Comparison of ENCODE assay signal across 14 cellular contexts in the genomic region with DNA sequence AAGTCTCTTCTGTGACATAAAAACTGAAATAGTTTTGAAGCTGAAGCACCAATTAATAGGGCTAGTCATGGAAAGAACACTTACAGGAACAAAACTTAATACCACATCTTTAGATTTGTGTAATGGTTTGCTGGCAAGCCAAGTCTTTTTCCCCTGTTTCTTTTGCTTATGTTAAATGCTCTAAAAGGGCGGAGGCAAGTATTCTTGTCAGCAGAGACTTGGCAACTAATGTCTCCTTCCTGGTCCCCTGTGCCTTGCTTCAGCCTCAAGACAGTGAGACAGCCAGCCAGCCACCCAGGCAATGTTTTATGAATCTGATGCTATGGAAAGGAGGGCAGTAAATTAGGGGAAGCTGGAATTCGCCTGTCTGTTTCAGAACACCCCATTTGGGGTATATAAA. TPM values are rescaled to one million over a fixed set of nuclear protein-coding genes. Genes with fewer than 3 reads are reported as not detected.
A peak's percentile ranks its signal among the peaks of the same experiment; 100 is the strongest.
DNase-seq lines count a peak whose midpoint lies in the region; ATAC-seq and TF ChIP-seq lines count a peak whose summit lies in the region.
"Had no signal": no experiment of that assay in that cellular context is flagged by ENCODE, and none has a peak within 500 bp of the region (broad histone marks: within the 10 kb centered on the region; RNA-seq: fewer than 3 reads in every experiment).

No MANE protein-coding gene starts in this region.

- H3K27ac ChIP-seq in lower lobe of right lung, result no peak overlapping the region
- no peak overlapping the region for H3K27ac ChIP-seq in upper lobe of right lung
- no peak overlapping the region for H3K27ac ChIP-seq in mammary epithelial cell (ENCODE audit: insufficient read depth, low read depth, low read length)
- H3K27ac ChIP-seq: BLaER1 treated with 17β-estradiol and CSF1 and Interleukin-3, amounts not matched to agents 10 nM and 100 nM had no signal

- DNase-seq in adipocyte (ENCODE audit: low read depth), result peak; percentile 39
- peak; percentile 13 for DNase-seq in fibroblast of peridontal ligament (ENCODE audit: extremely low read depth)
- DNase-seq in lower lobe of right lung, result no peak
- no peak for DNase-seq in upper lobe of right lung
- DNase-seq in mammary epithelial cell, result no peak
- no peak for DNase-seq in DMS53 treated with DMSO at 0.1 percent for 48 hours (lab: John Stamatoyannopoulos, UW; ENCODE audit: unreplicated experiment)
- DNase-seq: CD4-positive, CD25-positive, alpha-beta regulatory T cell; DMS53; H7 had no signal

- CTCF ChIA-PET in mammary epithelial cell (lab: Charles Lee; ENCODE audit: low non-redundant PET), result no interaction called here

- WGBS in mammary epithelial cell (ENCODE audit: low coverage, missing lambda C conversion rate), result 58% methylated on average over 2 of the region's 2 CpGs

- H3K9me3 ChIP-seq in adipocyte (ENCODE audit: control insufficient read depth, low read length), result no peaks in the 10 kb centered on the region
- H3K9me3 ChIP-seq in lower lobe of right lung, result no peaks in the 10 kb centered on the region
- no peaks in the 10 kb centered on the region for H3K9me3 ChIP-seq in upper lobe of right lung
- H3K9me3 ChIP-seq in mammary epithelial cell (replicated peaks; ENCODE audit: insufficient read depth, low read length), result no peaks in the 10 kb centered on the region
- H3K9me3 ChIP-seq: BLaER1 treated with 17β-estradiol and CSF1 and Interleukin-3, amounts not matched to agents 10 nM and 100 nM had no signal

- H3K4me3 ChIP-seq in adipocyte (ENCODE audit: low read length) (no peak overlapping the region), lower lobe of right lung (no peak overlapping the region), upper lobe of right lung (no peak overlapping the region), mammary epithelial cell (replicated peaks in 1 of 3; ENCODE audit: insufficient read depth in 1 of 3, low read depth in 2 of 3, low read length in 3 of 3) (no peak overlapping the region)
- H3K4me3 ChIP-seq: BLaER1 treated with 17β-estradiol and CSF1 and Interleukin-3, amounts not matched to agents 10 nM and 100 nM; GM12878; GM23338 had no signal

- peak overlapping the region; percentile 48 for H3K9ac ChIP-seq in adipocyte (ENCODE audit: low read length)
- H3K9ac ChIP-seq in mammary epithelial cell (ENCODE audit: insufficient read depth, low read length), result no peak overlapping the region
- H3K9ac ChIP-seq: BLaER1 treated with 17β-estradiol and CSF1 and Interleukin-3, amounts not matched to agents 10 nM and 100 nM had no signal

- no TSS peak for BruUV-seq in mammary epithelial cell (replicated peaks; lab: Mats Ljungman, UMichigan)

- peak; percentile 60 to 76 for ATAC-seq in lower lobe of right lung
- ATAC-seq in upper lobe of right lung, result peak; percentile 27
- no peak for ATAC-seq in HG03095 (IDR thresholded peaks at IDR 0.05; ENCODE audit: unreplicated experiment)
- ATAC-seq in HG02571 (IDR thresholded peaks at IDR 0.05; ENCODE audit: unreplicated experiment), result no peak
- ATAC-seq: GM12878 had no signal

- peaks cover 7% of the 10 kb centered on the region for H3K36me3 ChIP-seq in adipocyte (ENCODE audit: control insufficient read depth, insufficient read depth, low read length, severe bottlenecking)
- H3K36me3 ChIP-seq in lower lobe of right lung, result no peaks in the 10 kb centered on the region
- no peaks in the 10 kb centered on the region for H3K36me3 ChIP-seq in upper lobe of right lung
- H3K36me3 ChIP-seq in mammary epithelial cell (ENCODE audit: insufficient read depth, low read length), result no peaks in the 10 kb centered on the region
- H3K36me3 ChIP-seq: BLaER1 treated with 17β-estradiol and CSF1 and Interleukin-3, amounts not matched to agents 10 nM and 100 nM had no signal

- H3K4me2 ChIP-seq in mammary epithelial cell (ENCODE audit: insufficient read depth, low read depth, low read length), result no peak overlapping the region
- H3K4me2 ChIP-seq: BLaER1 treated with 17β-estradiol and CSF1 and Interleukin-3, amounts not matched to agents 10 nM and 100 nM; GM23338 had no signal

- H3K27me3 ChIP-seq in adipocyte (replicated peaks; ENCODE audit: control insufficient read depth, insufficient read depth, low read length), result no peaks in the 10 kb centered on the region
- H3K27me3 ChIP-seq in lower lobe of right lung (ENCODE audit: low read depth), result no peaks in the 10 kb centered on the region
- H3K27me3 ChIP-seq in upper lobe of right lung, result no peaks in the 10 kb centered on the region
- no peaks in the 10 kb centered on the region for H3K27me3 ChIP-seq in mammary epithelial cell (ENCODE audit: insufficient read depth, low read length)
- H3K27me3 ChIP-seq: BLaER1 treated with 17β-estradiol and CSF1 and Interleukin-3, amounts not matched to agents 10 nM and 100 nM had no signal

- no peaks in the 10 kb centered on the region for H3K79me2 ChIP-seq in mammary epithelial cell (ENCODE audit: insufficient read depth, low read length)

- dilution Hi-C loops in mammary epithelial cell (cut with HindIII; ENCODE audit: low sequenced_read_pairs), result no loop called here

- no peak overlapping the region for H2AFZ ChIP-seq in mammary epithelial cell (ENCODE audit: low read depth, low read length)
- H2AFZ ChIP-seq: GM23338 had no signal

- H3K4me1 ChIP-seq in adipocyte (ENCODE audit: control insufficient read depth, insufficient read depth, low read length) (peaks cover 33% of the 10 kb centered on the region), lower lobe of right lung (peaks cover 8% of the 10 kb centered on the region), upper lobe of right lung (peaks cover 4% of the 10 kb centered on the region), mammary epithelial cell (ENCODE audit: insufficient read depth, low read length) (no peaks in the 10 kb centered on the region)

- H4K20me1 ChIP-seq in mammary epithelial cell (ENCODE audit: insufficient read depth, low read length), result no peaks in the 10 kb centered on the region
- H4K20me1 ChIP-seq: BLaER1 treated with 17β-estradiol and CSF1 and Interleukin-3, amounts not matched to agents 10 nM and 100 nM had no signal

- in situ Hi-C loops in mammary epithelial cell (cut with MboI; ENCODE audit: low sequenced_read_pairs in 2 of 2), result loop anchor here (10.0 kb wide), 1 partner anchor 642 kb away; no protein-coding TSS in a partner anchor

- intact Hi-C loops in lower lobe of right lung (cut with DNase I) (no loop called here), upper lobe of right lung (cut with DNase I) (no loop called here), mammary epithelial cell (cut with micrococcal nuclease) (loop anchor here (5.0 to 10.0 kb wide), 4 partner anchors 522 to 1282 kb away; partner anchors contain the start of gene SLC12A2)

- TF ChIP-seq CTCF in lower lobe of right lung (IDR thresholded peaks at IDR 0.05) (no peak), upper lobe of right lung (IDR thresholded peaks at IDR 0.05) (no peak), mammary epithelial cell (conservative IDR thresholded peaks at IDR 0.05 in 1 of 2, IDR thresholded peaks at IDR 0.05 in 1 of 2; ENCODE audit: extremely low read depth in 1 of 2, insufficient read depth in 1 of 2, low read depth in 1 of 2, low read length in 2 of 2) (no peak)

RNA-seq across cellular contexts. Expression of gene PRRC1, which starts 45.7 kb away (rescaled TPM):
- total RNA-seq in lower lobe of right lung, result 49.7 TPM
- total RNA-seq in upper lobe of right lung, result 50.8 TPM
- 10 to 100 TPM; 47.8 to 64.3 TPM for total RNA-seq in mammary epithelial cell
- polyA plus RNA-seq in mammary epithelial cell, result 53.7 TPM
- polyA minus RNA-seq in mammary epithelial cell, result 146 TPM

Comparison
In these comparisons a context has a peak if more than half of its experiments do, and no peak if none do; other contexts are left out.
1. DNase-seq: peak in adipocyte (single experiment) and fibroblast of peridontal ligament (single experiment); none in lower lobe of right lung (single experiment), upper lobe of right lung (single experiment), mammary epithelial cell (single experiment) and DMS53 treated with DMSO at 0.1 percent for 48 hours (single experiment).
2. ATAC-seq: peak in lower lobe of right lung (2 of 2) and upper lobe of right lung (single experiment); none in HG03095 (single experiment) and HG02571 (single experiment).